ENCODE assay signal across 8 cellular contexts in the genomic region with DNA sequence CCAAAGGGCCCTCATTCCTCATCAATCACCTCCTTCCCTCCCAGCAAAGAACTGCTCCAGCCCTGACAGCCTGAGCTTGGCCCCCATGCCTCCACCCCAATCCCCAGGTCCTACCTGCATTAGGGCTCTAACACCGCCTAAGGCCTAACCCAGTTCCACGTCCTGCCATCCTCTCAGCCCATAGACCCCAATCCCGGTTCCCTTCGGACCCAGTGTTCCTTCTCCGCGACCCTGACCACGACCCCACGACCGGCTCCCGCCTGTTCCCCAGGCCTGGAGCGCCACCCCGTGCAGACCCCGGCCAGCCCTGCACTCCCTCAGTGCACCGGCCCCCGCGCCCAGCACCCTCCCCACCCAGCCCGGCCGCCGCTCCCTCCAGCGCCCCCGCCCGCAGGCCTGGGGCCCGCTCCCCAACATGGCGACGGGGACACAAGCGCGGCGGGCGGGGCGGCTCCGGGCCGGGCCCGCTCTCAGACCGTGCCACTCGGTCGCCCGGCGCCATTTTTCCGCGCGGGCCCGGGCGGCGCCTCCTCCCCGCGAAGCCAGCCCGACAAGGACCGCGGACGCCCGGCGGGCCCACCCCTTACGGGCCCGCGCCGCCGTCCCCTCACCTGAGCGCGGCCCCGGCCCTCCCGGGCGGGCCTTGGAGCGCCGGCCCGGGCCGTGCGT. TPM values are rescaled to one million over a fixed set of nuclear protein-coding genes. Genes with fewer than 3 reads are reported as not detected.
DNase-seq lines count a peak whose midpoint lies in the region; ATAC-seq and TF ChIP-seq lines count a peak whose summit lies in the region.

No MANE protein-coding gene starts in this region.

- peak overlapping the region; percentile 93 for H3K4me3 ChIP-seq in astrocyte of the cerebellum (ENCODE audit: low read depth, low read length)

- intact Hi-C loops in sciatic nerve (cut with DNase I): no loop called here

- peak; percentile 70 for DNase-seq in ELR (ENCODE audit: low read depth)
- peak; percentile 64 for DNase-seq in T-helper 9 cell
- DNase-seq in astrocyte of the cerebellum (ENCODE audit: low read depth): no peak
- DNase-seq in hypothalamus (lab: John Stamatoyannopoulos, UW): peak in 50 of 51 donors; percentile 13 to 82 (median 52)
- peak; percentile 74 for DNase-seq in sciatic nerve (ENCODE audit: low spot score)
- no peak for DNase-seq in KBM-7

- TF ChIP-seq CTCF in LNCAP (IDR thresholded peaks at IDR 0.05) (peak; percentile 11; the same call in 1 of the 2 replicates), astrocyte of the cerebellum (IDR thresholded peaks at IDR 0.05; ENCODE audit: low read depth, low read length, missing control alignments) (no peak)

- in situ Hi-C loops in astrocyte of the cerebellum (cut with HindIII; ENCODE audit: low sequenced_read_pairs): no loop called here
- in situ Hi-C loops in KBM-7 (cut with MboI; ENCODE audit: low pct_unique_long_range_greater_than_20kb, low sequenced_read_pairs): loop anchor here (25.0 kb wide), 1 partner anchor 437 kb away; no protein-coding TSS in a partner anchor

- ATAC-seq in GM21737 (IDR thresholded peaks at IDR 0.05; ENCODE audit: unreplicated experiment) (peak; percentile 65), sciatic nerve (peak; percentile 68)

RNA-seq across cellular contexts. Expression of gene NCOA6, which starts 0.5 kb away (rescaled TPM):
- 30.2 TPM for total RNA-seq in sciatic nerve

RNA-seq across cellular contexts. Expression of gene GGT7, which starts 47.7 kb away (rescaled TPM):
- total RNA-seq in sciatic nerve: 27.0 TPM

RNA-seq across cellular contexts. Expression of gene ACSS2, which starts 51.4 kb away (rescaled TPM):
- 103 TPM for total RNA-seq in sciatic nerve

Comparison
In these comparisons a context has a peak if more than half of its experiments do, and no peak if none do; other contexts are left out.
1. DNase-seq: peak in ELR (single experiment), T-helper 9 cell (single experiment), hypothalamus (50 of 51) and sciatic nerve (single experiment); none in astrocyte of the cerebellum (single experiment) and KBM-7 (single experiment).